Comparison of ENCODE assay signal across 1 cellular context in the genomic region with DNA sequence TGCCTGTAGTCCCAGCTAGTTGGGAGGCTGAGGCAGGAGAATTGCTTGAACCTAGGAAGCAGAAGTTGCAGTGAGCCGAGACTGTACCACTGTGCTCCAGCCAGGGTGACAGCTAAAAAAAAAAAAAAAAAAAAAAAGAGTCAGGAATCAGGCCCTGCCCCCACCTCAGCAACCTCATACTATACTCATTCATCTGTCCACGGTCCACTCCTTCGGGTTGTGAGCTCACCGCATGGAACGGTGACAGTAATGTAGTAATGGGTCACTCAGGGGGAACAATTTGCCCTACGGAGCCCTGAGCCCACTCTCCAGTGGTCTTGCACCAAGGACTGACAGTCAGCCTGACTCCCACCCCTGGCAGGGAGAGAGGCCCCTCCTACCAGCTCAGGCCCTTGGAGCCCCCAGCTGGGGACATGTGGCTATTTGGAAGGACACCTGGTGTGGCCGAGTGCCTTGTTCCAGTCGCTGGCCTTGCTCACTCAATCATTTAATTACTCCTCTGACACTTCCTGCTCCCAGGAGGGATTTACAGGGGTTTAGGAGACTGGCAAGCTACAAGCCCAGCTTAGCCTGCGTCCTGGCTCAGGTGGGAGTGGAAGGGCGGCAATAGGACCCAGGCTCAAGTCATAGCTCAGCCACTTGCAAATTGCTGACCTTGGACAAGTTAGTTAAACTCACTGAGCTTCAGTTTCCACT.
TF ChIP-seq lines count a peak whose summit lies in the region.

No MANE protein-coding gene starts in this region.

TF ChIP-seq in IMR-90, 13 proteins besides CTCF, POLR2A, EP300 and RAD21:
- no peak for TF ChIP-seq BHLHE40 (IDR thresholded peaks at IDR 0.05; ENCODE audit: low read depth, low read length)
- no peak for TF ChIP-seq SMC3 (IDR thresholded peaks at IDR 0.05; ENCODE audit: low read depth, low read length)
- no peak for TF ChIP-seq RFX5 (IDR thresholded peaks at IDR 0.05; ENCODE audit: low read depth, low read length)
- TF ChIP-seq MAZ (IDR thresholded peaks at IDR 0.05; ENCODE audit: borderline replicate concordance, low read depth, low read length): no peak
- no peak for TF ChIP-seq FOS (IDR thresholded peaks at IDR 0.05; ENCODE audit: low read depth, low read length)
- TF ChIP-seq MAFK (IDR thresholded peaks at IDR 0.05; ENCODE audit: low read depth, low read length): no peak
- no peak for TF ChIP-seq RCOR1 (IDR thresholded peaks at IDR 0.05; ENCODE audit: insufficient replicate concordance, low read length)
- TF ChIP-seq NFE2L2 (IDR thresholded peaks at IDR 0.05; ENCODE audit: low read depth, low read length): no peak
- TF ChIP-seq CHD1 (IDR thresholded peaks at IDR 0.05; ENCODE audit: low read depth, low read length): no peak
- TF ChIP-seq MXI1 (IDR thresholded peaks at IDR 0.05; ENCODE audit: borderline replicate concordance, low read depth, low read length): no peak
